ENCODE assay signal across 1 cellular context in genomic region chrX:123696334-123696733, GRCh38.
TF ChIP-seq lines count a peak whose summit lies in the region.

No MANE protein-coding gene starts in this region.

TF ChIP-seq in WTC11, 78 proteins besides CTCF, POLR2A, EP300 and RAD21 (continued from another document):
- TF ChIP-seq ZBTB43 (CRISPR knock-in tag; IDR thresholded peaks at IDR 0.05) (no peak), IRF2 (CRISPR knock-in tag; IDR thresholded peaks at IDR 0.05; ENCODE audit: borderline replicate concordance, low read depth) (no peak), NFATC4 (CRISPR knock-in tag; IDR thresholded peaks at IDR 0.05) (no peak), PREB (CRISPR knock-in tag; IDR thresholded peaks at IDR 0.05; ENCODE audit: borderline replicate concordance) (no peak), ZNF138 (CRISPR knock-in tag; conservative IDR thresholded peaks at IDR 0.05) (no peak), NFE2L1 (CRISPR knock-in tag; IDR thresholded peaks at IDR 0.05) (no peak)
